Comparison of ENCODE assay signal across 21 cellular contexts in the genomic region with DNA sequence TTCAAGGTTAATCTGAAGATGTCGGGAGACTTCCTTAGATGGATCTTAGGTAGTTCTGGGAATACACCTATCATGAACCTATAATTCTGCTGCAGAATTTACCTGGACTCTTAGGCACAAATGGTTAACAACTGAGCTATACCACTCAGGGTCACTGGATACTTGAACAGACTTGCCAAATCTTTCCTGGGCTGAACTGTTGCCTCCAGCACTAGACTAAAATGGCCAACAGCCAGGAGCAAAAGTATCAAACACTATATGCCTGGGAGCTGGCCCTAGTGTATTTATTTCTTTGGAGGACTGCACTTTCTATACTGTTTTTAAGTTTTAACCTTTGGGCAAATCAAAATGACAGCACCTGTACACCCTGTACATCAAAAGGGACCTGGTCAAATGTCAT.
"Had no signal": no experiment of that assay in that cellular context is flagged by ENCODE, and none has a peak within 500 bp of the region (broad histone marks: within the 10 kb centered on the region; RNA-seq: fewer than 3 reads in every experiment).

No MANE protein-coding gene starts in this region.

- H3K9me3 Mint-ChIP-seq: endodermal cell; stimulated activated naive B cell treated with anti-CD40 and anti-IgM and Interleukin-4, amounts not matched to agents 10 μg/mL and 1 μg/mL and 100 μg/mL, for 72 hours had no signal

- H3K4me1 Mint-ChIP-seq: endodermal cell; nephron progenitor cell; stimulated activated naive B cell treated with anti-CD40 and anti-IgM and Interleukin-4, amounts not matched to agents 10 μg/mL and 1 μg/mL and 100 μg/mL, for 72 hours; stimulated activated naive CD8-positive, alpha-beta T cell treated with anti-CD3 and anti-CD28 coated beads, Interleukin-15, amount 100 ng/mL, for 72 hours had no signal

- H3K4me3 Mint-ChIP-seq: endodermal cell; naive thymus-derived CD4-positive, alpha-beta T cell; nephron progenitor cell; stimulated activated naive B cell treated with anti-CD40 and anti-IgM and Interleukin-4, amounts not matched to agents 10 μg/mL and 1 μg/mL and 100 μg/mL, for 72 hours; stimulated activated naive CD8-positive, alpha-beta T cell treated with anti-CD3 and anti-CD28 coated beads, Interleukin-15, amount 100 ng/mL, for 72 hours had no signal

- H3K27ac Mint-ChIP-seq: endodermal cell; naive thymus-derived CD4-positive, alpha-beta T cell; nephron progenitor cell; stimulated activated naive B cell treated with anti-CD40 and anti-IgM and Interleukin-4, amounts not matched to agents 10 μg/mL and 1 μg/mL and 100 μg/mL, for 72 hours; stimulated activated naive CD8-positive, alpha-beta T cell treated with anti-CD3 and anti-CD28 coated beads, Interleukin-15, amount 100 ng/mL, for 72 hours had no signal

- H3K36me3 ChIP-seq: colonic mucosa, heart right ventricle, neutrophil, sigmoid colon, tibial nerve, upper lobe of right lung, vagina had no signal

- DNase-seq: colonic mucosa; dermis blood vessel endothelial cell; endodermal cell; heart right ventricle; hypothalamus; naive thymus-derived CD4-positive, alpha-beta T cell; nephron progenitor cell; sigmoid colon; stimulated activated CD4-positive, alpha-beta T cell treated with anti-CD3 and anti-CD28 coated beads, Interleukin-2, amount 100 ng/mL, for 24 hours; stimulated activated CD4-positive, alpha-beta T cell treated with anti-CD3 and anti-CD28 coated beads, Interleukin-4, amount 100 ng/mL, for 4 hours; stimulated activated naive B cell treated with anti-CD40 and anti-IgM and Interleukin-4, amounts not matched to agents 10 μg/mL and 1 μg/mL and 100 μg/mL, for 72 hours; stimulated activated naive CD8-positive, alpha-beta T cell treated with anti-CD3 and anti-CD28 coated beads, Interleukin-15, amount 100 ng/mL, for 72 hours; testis; upper lobe of right lung had no signal

- FAIRE-seq: endothelial cell of umbilical vein, frontal cortex, islet of Langerhans had no signal

- H3K4me3 ChIP-seq: colonic mucosa, heart right ventricle, sigmoid colon, skin epidermis, testis, tibial nerve, upper lobe of right lung, vagina had no signal

- H3K4me1 ChIP-seq: colonic mucosa, tibial nerve, upper lobe of right lung, vagina had no signal

- H3K9me3 ChIP-seq: colonic mucosa, heart right ventricle, neutrophil, sigmoid colon, testis, tibial nerve, upper lobe of right lung, vagina had no signal

- H3K27me3 Mint-ChIP-seq: naive thymus-derived CD4-positive, alpha-beta T cell; stimulated activated naive B cell treated with anti-CD40 and anti-IgM and Interleukin-4, amounts not matched to agents 10 μg/mL and 1 μg/mL and 100 μg/mL, for 72 hours; stimulated activated naive CD8-positive, alpha-beta T cell treated with anti-CD3 and anti-CD28 coated beads, Interleukin-15, amount 100 ng/mL, for 72 hours had no signal

- ATAC-seq: naive thymus-derived CD4-positive, alpha-beta T cell; stimulated activated naive B cell treated with anti-CD40 and anti-IgM and Interleukin-4, amounts not matched to agents 10 μg/mL and 1 μg/mL and 100 μg/mL, for 72 hours; stimulated activated naive CD8-positive, alpha-beta T cell treated with anti-CD3 and anti-CD28 coated beads, Interleukin-15, amount 100 ng/mL, for 72 hours; upper lobe of right lung had no signal

- H3K27me3 ChIP-seq: colonic mucosa, heart right ventricle, neutrophil, sigmoid colon, testis, tibial nerve, upper lobe of right lung, vagina had no signal

- H3K27ac ChIP-seq: colonic mucosa, heart right ventricle, neutrophil, sigmoid colon, skin epidermis, testis, tibial nerve, upper lobe of right lung, vagina had no signal
